In genomic region chr13:110716235-110716505, GRCh38 we compare ENCODE assay signal across 8 cellular contexts. TPM values are rescaled to one million over a fixed set of nuclear protein-coding genes. Genes with fewer than 3 reads are reported as not detected.
A peak's percentile ranks its signal among the peaks of the same experiment; 100 is the strongest.
DNase-seq lines count a peak whose midpoint lies in the region; ATAC-seq and TF ChIP-seq lines count a peak whose summit lies in the region.

No MANE protein-coding gene starts in this region.

- peak overlapping the region; percentile 98 to 99 (median 98) for H3K4me3 Mint-ChIP-seq in nephron

- peaks cover 18% of the 10 kb centered on the region for H3K4me1 Mint-ChIP-seq in nephron

- ATAC-seq in sciatic nerve: no peak

- H3K27me3 Mint-ChIP-seq in nephron (ENCODE audit: low read depth): no peaks in the 10 kb centered on the region

- in situ Hi-C loops in SK-MEL-5 (cut with HindIII; ENCODE audit: low pct_unique_long_range_greater_than_20kb, low sequenced_read_pairs): no loop called here

- peaks cover 13% of the 10 kb centered on the region for H3K36me3 Mint-ChIP-seq in nephron (ENCODE audit: low read depth)

- TF ChIP-seq CTCF in nephron (IDR thresholded peaks at IDR 0.05; ENCODE audit: unreplicated experiment in 3 of 3): no peak

- no peak for TF ChIP-seq POLR2A in erythroblast (IDR thresholded peaks at IDR 0.05; ENCODE audit: low read length)

- DNase-seq in NCI-H748 (lab: John Stamatoyannopoulos, UW; ENCODE audit: unreplicated experiment) (peak; percentile 40), NCI-H748 treated with DMSO at 0.1 percent for 48 hours (lab: John Stamatoyannopoulos, UW) (no peak), SK-MEL-5 (ENCODE audit: low read depth, low spot score) (peak; percentile 23), erythroblast (lab: John Stamatoyannopoulos, UW) (peak; percentile 62 to 72), epidermal melanocyte (ENCODE audit: insufficient read length, low spot score) (no peak), sciatic nerve (ENCODE audit: low spot score) (no peak), NCI-H1694 treated with DMSO at 0.1 percent for 48 hours (lab: John Stamatoyannopoulos, UW) (no peak)

- intact Hi-C loops in sciatic nerve (cut with DNase I): no loop called here

- H3K27ac Mint-ChIP-seq in nephron: peak overlapping the region; percentile 44 to 99 (median 82)

- H3K9me3 Mint-ChIP-seq in nephron: no peaks in the 10 kb centered on the region

RNA-seq across cellular contexts. Expression of gene ING1, which starts 2.7 kb away (rescaled TPM):
- 6.6 and 8.3 TPM in 2 replicates for total RNA-seq in SK-MEL-5 (2014; rRNA removed; shearing (Covaris generic))
- polyA plus RNA-seq in SK-MEL-5 (2015; cell fraction: cytosol; rRNA removed): 15.0 and 23.7 TPM in 2 replicates
- polyA plus RNA-seq in SK-MEL-5 (2015; cell fraction: nucleus; rRNA removed): 4.2 and 5.8 TPM in 2 replicates
- 17.4 TPM for total RNA-seq in sciatic nerve

RNA-seq across cellular contexts. Expression of gene CARS2, which starts 10.3 kb away (rescaled TPM):
- total RNA-seq in SK-MEL-5 (2014; rRNA removed; shearing (Covaris generic)): 45.6 and 55.4 TPM in 2 replicates
- 36.9 and 39.6 TPM in 2 replicates for polyA plus RNA-seq in SK-MEL-5 (2015; cell fraction: cytosol; rRNA removed)
- 271 and 360 TPM in 2 replicates for polyA plus RNA-seq in SK-MEL-5 (2015; cell fraction: nucleus; rRNA removed)
- total RNA-seq in sciatic nerve: 66.5 TPM

Comparison
In these comparisons a context has a peak if more than half of its experiments do, and no peak if none do; other contexts are left out.
1. DNase-seq: peak in NCI-H748 (single experiment), SK-MEL-5 (single experiment) and erythroblast (2 of 2); none in NCI-H748 treated with DMSO at 0.1 percent for 48 hours (single experiment), epidermal melanocyte (single experiment), sciatic nerve (single experiment) and NCI-H1694 treated with DMSO at 0.1 percent for 48 hours (single experiment).